In genomic region chr1:165631403-165632151, GRCh38 we compare ENCODE assay signal across 8 cellular contexts. TPM values are rescaled to one million over a fixed set of nuclear protein-coding genes. Genes with fewer than 3 reads are reported as not detected.
DNase-seq lines count a peak whose midpoint lies in the region; ATAC-seq lines count a peak whose summit lies in the region.

No MANE protein-coding gene starts in this region.

- 0 to 1% (median 0%) methylated on average over 28 of the region's 28 CpGs for WGBS in adipose tissue, 3 donors
- under 1% methylated on average over 28 of the region's 28 CpGs for WGBS in right cardiac atrium

- H3K27ac ChIP-seq in SJCRH30 (peak overlapping the region; percentile 74; the same call in 1 of the 2 replicates), adipose tissue (ENCODE audit: low read depth, low read length) (peak overlapping the region; percentile 2), right cardiac atrium (ENCODE audit: low read length) (peak overlapping the region; percentile 97)

- H3K36me3 ChIP-seq in SJCRH30: no peaks in the 10 kb centered on the region

- DNase-seq in CMK (ENCODE audit: low read depth): peak; percentile 18
- DNase-seq in SJCRH30: peak; percentile 39 to 44
- DNase-seq in right cardiac atrium: peak; percentile 55 to 77 (median 76)
- DNase-seq in pulmonary artery endothelial cell (ENCODE audit: low read depth, low spot score): peak; percentile 48
- no peak for DNase-seq in NCI-H2081 treated with DMSO at 0.1 percent for 48 hours (lab: John Stamatoyannopoulos, UW)

- H3K4me3 ChIP-seq in SJCRH30: peak overlapping the region; percentile 67
- peak overlapping the region; percentile 92 for H3K4me3 ChIP-seq in right cardiac atrium (ENCODE audit: low read length)

- H3K27me3 ChIP-seq in SJCRH30: 0 out of 2 replicates have a peak, but pooled peaks cover 2% of the 10 kb centered on the region
- H3K27me3 ChIP-seq in right cardiac atrium (ENCODE audit: control insufficient read depth, insufficient read depth): no peaks in the 10 kb centered on the region

- ATAC-seq in GM19372 (IDR thresholded peaks at IDR 0.05; ENCODE audit: low read depth, unreplicated experiment): peak; percentile 19
- ATAC-seq in HG03469 (IDR thresholded peaks at IDR 0.05; ENCODE audit: unreplicated experiment): peak; percentile 24
- peak; percentile 38 to 62 for ATAC-seq in right cardiac atrium

- H3K4me1 ChIP-seq in SJCRH30 (no peaks in the 10 kb centered on the region), right cardiac atrium (ENCODE audit: control insufficient read depth, insufficient read depth, low read length) (peaks cover 4% of the 10 kb centered on the region)

- H3K9me3 ChIP-seq in SJCRH30 (replicated peaks) (no peaks in the 10 kb centered on the region), right cardiac atrium (ENCODE audit: control insufficient read depth, low read length) (no peaks in the 10 kb centered on the region)

- intact Hi-C loops in right cardiac atrium (cut with DNase I): no loop called here

RNA-seq across cellular contexts. Expression of gene MGST3, which starts 0.5 kb away (rescaled TPM):
- total RNA-seq in SJCRH30 (2014; rRNA removed; shearing (Covaris generic)): 27.8 and 33.1 TPM in 2 replicates
- polyA plus RNA-seq in adipose tissue (100 to 1,000 TPM; 145 to 565 (median 280) TPM), right cardiac atrium (805 TPM)
- total RNA-seq in right cardiac atrium (100 to 1,000 TPM; 444 to 541 (median 465) TPM), pulmonary artery endothelial cell (128 and 204 TPM in 2 replicates)

Comparison
In these comparisons a context has a peak if more than half of its experiments do, and no peak if none do; other contexts are left out.
1. H3K27ac ChIP-seq: peak in every context shown above with its lines; median percentile 97 in right cardiac atrium; 74 in SJCRH30; 2 in adipose tissue.